Comparison of ENCODE assay signal across 31 cellular contexts in genomic region chr2:75226099-75226498, GRCh38. TPM values are rescaled to one million over a fixed set of nuclear protein-coding genes. Genes with fewer than 3 reads are reported as not detected.
"Had no signal": no experiment of that assay in that cellular context is flagged by ENCODE, and none has a peak within 500 bp of the region (broad histone marks: within the 10 kb centered on the region; RNA-seq: fewer than 3 reads in every experiment).

No MANE protein-coding gene starts in this region.

- H3K27me3 ChIP-seq: colonic mucosa, esophagus muscularis mucosa, esophagus squamous epithelium, foreskin keratinocyte, gastrocnemius medialis, heart left ventricle, heart right ventricle, hepatocyte had no signal

- H3K4me1 ChIP-seq: colonic mucosa, esophagus muscularis mucosa, esophagus squamous epithelium, gastrocnemius medialis, heart left ventricle, heart right ventricle had no signal

- H3K36me3 ChIP-seq: colonic mucosa, esophagus muscularis mucosa, esophagus squamous epithelium, gastrocnemius medialis, heart left ventricle, heart right ventricle had no signal

- H3K4me2 ChIP-seq: hepatocyte had no signal

- ATAC-seq: effector memory CD8-positive, alpha-beta T cell; esophagus mucosa; foreskin keratinocyte; gastrocnemius medialis; heart left ventricle; heart right ventricle had no signal

- H3K27ac ChIP-seq: colonic mucosa, coronary artery, dorsolateral prefrontal cortex, epithelial cell of prostate, esophagus muscularis mucosa, esophagus squamous epithelium, foreskin keratinocyte, gastrocnemius medialis, heart left ventricle, heart right ventricle, hepatocyte had no signal

- H3K79me2 ChIP-seq: hepatocyte had no signal

- H3K4me3 ChIP-seq: colonic mucosa, coronary artery, dorsolateral prefrontal cortex, esophagus muscularis mucosa, esophagus squamous epithelium, gastrocnemius medialis, heart left ventricle, heart right ventricle, hepatocyte had no signal

- H2AFZ ChIP-seq: hepatocyte had no signal

- H3K9me3 ChIP-seq: colonic mucosa, esophagus muscularis mucosa, esophagus squamous epithelium, gastrocnemius medialis, heart left ventricle, heart right ventricle had no signal

- FAIRE-seq: colon, endometrium, frontal cortex had no signal

- DNase-seq: colonic mucosa; cortex of kidney; dermis blood vessel endothelial cell; dorsolateral prefrontal cortex; effector CD4-positive, alpha-beta T cell; effector CD8-positive, alpha-beta T cell; effector memory CD4-positive, alpha-beta T cell; effector memory CD8-positive, alpha-beta T cell; endodermal cell; erythroblast; esophagus squamous epithelium; foreskin fibroblast; foreskin keratinocyte; foreskin melanocyte; gastrocnemius medialis; glutamatergic neuron; head of caudate nucleus; heart left ventricle; heart right ventricle had no signal

RNA-seq across cellular contexts. Expression of gene TACR1, which starts 26.8 kb away (rescaled TPM):
- total RNA-seq: dermis blood vessel endothelial cell, dermis microvascular lymphatic vessel endothelial cell, epithelial cell of proximal tubule, fibroblast of villous mesenchyme, foreskin keratinocyte, glomerular endothelial cell had no signal
- polyA plus RNA-seq: foreskin keratinocyte had no signal
